Comparison of ENCODE assay signal across 1 cellular context in the genomic region with DNA sequence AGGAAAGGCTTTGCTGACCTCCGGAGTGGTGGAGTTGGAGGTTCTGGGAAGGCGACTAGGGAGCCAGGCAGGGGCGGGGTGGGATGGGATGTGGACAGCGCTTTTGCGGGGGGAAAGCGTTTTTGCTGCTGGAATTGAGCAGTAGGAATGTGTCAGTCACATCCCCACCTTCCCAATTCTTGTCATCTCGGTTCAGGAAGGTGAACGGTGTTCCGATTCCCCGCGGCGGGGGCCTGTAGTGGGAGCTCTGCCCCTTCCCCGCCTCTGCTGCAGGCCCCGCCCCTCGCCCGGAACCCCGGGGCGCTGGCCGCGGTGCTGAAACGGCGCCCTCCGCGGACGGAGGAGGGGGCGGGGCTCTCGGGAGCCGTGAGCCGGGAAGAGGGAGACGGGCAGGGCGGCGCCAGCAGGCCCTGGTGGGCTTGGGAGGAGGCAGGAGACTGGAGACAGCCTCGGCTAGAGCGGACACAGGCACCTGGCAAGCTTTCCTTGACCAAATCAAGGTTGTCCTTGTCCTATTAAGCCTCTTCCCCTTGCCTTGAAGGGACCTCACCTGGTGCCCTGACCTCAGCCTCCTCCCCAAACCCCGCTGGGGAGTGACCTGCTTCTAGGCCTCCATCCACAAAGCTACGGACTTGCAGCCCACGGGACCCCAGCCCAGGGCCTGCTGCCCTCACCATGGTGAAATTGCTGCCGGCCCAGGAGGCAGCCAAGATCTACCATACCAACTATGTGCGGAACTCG.
TF ChIP-seq lines count a peak whose summit lies in the region.

Gene LHFPL5, plus strand, starts transcription at position 357 of the 741 bp plus-strand sequence. Its CDS starts 319 bp downstream, at position 676.

TF ChIP-seq in HepG2, 621 proteins besides CTCF, POLR2A, EP300 and RAD21 (continued from another document and continues in another):
- TF ChIP-seq, protein P1, sequence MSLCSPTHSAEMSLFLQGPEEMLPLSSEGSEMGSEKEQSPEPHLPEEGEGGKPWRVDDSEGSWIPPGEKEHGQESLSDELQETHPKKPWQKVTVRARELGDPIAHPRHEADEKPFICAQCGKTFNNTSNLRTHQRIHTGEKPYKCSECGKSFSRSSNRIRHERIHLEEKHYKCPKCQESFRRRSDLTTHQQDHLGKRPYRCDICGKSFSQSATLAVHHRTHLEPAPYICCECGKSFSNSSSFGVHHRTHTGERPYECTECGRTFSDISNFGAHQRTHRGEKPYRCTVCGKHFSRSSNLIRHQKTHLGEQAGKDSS (CRISPR knock-in tag; IDR thresholded peaks at IDR 0.05; ENCODE audit: borderline replicate concordance, low read depth), result peak; percentile 97
- TF ChIP-seq PAX8 (CRISPR knock-in tag; IDR thresholded peaks at IDR 0.05; ENCODE audit: borderline replicate concordance) (peak; percentile 99; the same call in 1 of the 2 replicates), MTF2 (CRISPR knock-in tag; IDR thresholded peaks at IDR 0.05; ENCODE audit: borderline replicate concordance) (peak; percentile 99), ZNF121 (CRISPR knock-in tag; IDR thresholded peaks at IDR 0.05) (peak; percentile 73), PTBP1 (IDR thresholded peaks at IDR 0.05; ENCODE audit: low read depth, low read length, poor library complexity, severe bottlenecking) (no peak), HOXA3 (CRISPR knock-in tag; IDR thresholded peaks at IDR 0.05) (peak; percentile 82), ZNF138 (CRISPR knock-in tag; IDR thresholded peaks at IDR 0.05; ENCODE audit: low read depth) (peak; percentile 98), ZNF761 (CRISPR knock-in tag; conservative IDR thresholded peaks at IDR 0.05) (peak; percentile 92), ELF4 (CRISPR knock-in tag; IDR thresholded peaks at IDR 0.05; ENCODE audit: borderline replicate concordance) (peak; percentile 88), TCF12 (IDR thresholded peaks at IDR 0.05) (no peak), TCF12 (CRISPR knock-in tag; IDR thresholded peaks at IDR 0.05) (peak; percentile 92; the same call in 1 of the 2 replicates), ZKSCAN1 (IDR thresholded peaks at IDR 0.05; ENCODE audit: low read length) (no peak), ZNF24 (IDR thresholded peaks at IDR 0.05) (no peak), HOXA9 (CRISPR knock-in tag; IDR thresholded peaks at IDR 0.05; ENCODE audit: borderline replicate concordance) (peak; percentile 98), ZKSCAN5 (CRISPR knock-in tag; IDR thresholded peaks at IDR 0.05) (no peak), ZNF770 (CRISPR knock-in tag; IDR thresholded peaks at IDR 0.05) (peak; percentile 73), ZNF652 (CRISPR knock-in tag; IDR thresholded peaks at IDR 0.05; ENCODE audit: borderline replicate concordance, low read depth) (peak; percentile 51; the same call in 1 of the 2 replicates), HNRNPUL1 (IDR thresholded peaks at IDR 0.05; ENCODE audit: low read depth, low read length) (no peak), ZEB1 (IDR thresholded peaks at IDR 0.05; ENCODE audit: insufficient replicate concordance, low read depth) (no peak), ZNF296 (CRISPR knock-in tag; conservative IDR thresholded peaks at IDR 0.05) (peak; percentile 96), SIX1 (CRISPR knock-in tag; IDR thresholded peaks at IDR 0.05; ENCODE audit: borderline replicate concordance) (peak; percentile 69; the same call in 1 of the 2 replicates), IKZF5 (CRISPR knock-in tag; IDR thresholded peaks at IDR 0.05) (peak; percentile 98), MAFK (conservative IDR thresholded peaks at IDR 0.05 in 1 of 2, IDR thresholded peaks at IDR 0.05 in 1 of 2; ENCODE audit: low read length in 2 of 2) (no peak), ZNF775 (CRISPR knock-in tag; IDR thresholded peaks at IDR 0.05; ENCODE audit: borderline replicate concordance) (peak; percentile 86; the same call in 1 of the 2 replicates), BRCA1 (CRISPR knock-in tag; IDR thresholded peaks at IDR 0.05) (peak; percentile 99), ZNF160 (CRISPR knock-in tag; IDR thresholded peaks at IDR 0.05) (peak; percentile 99), SKI (IDR thresholded peaks at IDR 0.05; ENCODE audit: partially characterized antibody) (no peak), ZZZ3 (CRISPR knock-in tag; IDR thresholded peaks at IDR 0.05; ENCODE audit: borderline replicate concordance) (0 out of 2 replicates have a peak, but pooled peaks have one; percentile 54), ZNF569 (CRISPR knock-in tag; IDR thresholded peaks at IDR 0.05; ENCODE audit: borderline replicate concordance) (peak; percentile 59; the same call in 1 of the 2 replicates), NAIF1 (CRISPR knock-in tag; IDR thresholded peaks at IDR 0.05; ENCODE audit: borderline replicate concordance) (peak; percentile 92; the same call in 1 of the 2 replicates), MED8 (CRISPR knock-in tag; IDR thresholded peaks at IDR 0.05; ENCODE audit: insufficient replicate concordance) (no peak), TOE1 (CRISPR knock-in tag; IDR thresholded peaks at IDR 0.05) (peak; percentile 98), THAP8 (CRISPR knock-in tag; IDR thresholded peaks at IDR 0.05; ENCODE audit: borderline replicate concordance) (peak; percentile 38; the same call in 1 of the 2 replicates), MAF1 (CRISPR knock-in tag; IDR thresholded peaks at IDR 0.05; ENCODE audit: borderline replicate concordance) (peak; percentile 97), NR2C2 (CRISPR knock-in tag; IDR thresholded peaks at IDR 0.05; ENCODE audit: borderline replicate concordance) (peak; percentile 67), RARA (CRISPR knock-in tag; IDR thresholded peaks at IDR 0.05) (peak; percentile 86), RELA (CRISPR knock-in tag; IDR thresholded peaks at IDR 0.05) (peak; percentile 95; the same call in 1 of the 2 replicates), ZNF709 (CRISPR knock-in tag; IDR thresholded peaks at IDR 0.05) (peak; percentile 99), ZSCAN29 (CRISPR knock-in tag; conservative IDR thresholded peaks at IDR 0.05) (no peak), ZSCAN22 (CRISPR knock-in tag; IDR thresholded peaks at IDR 0.05) (peak; percentile 79; the same call in 1 of the 2 replicates), KAT8 (CRISPR knock-in tag; IDR thresholded peaks at IDR 0.05) (peak; percentile 91), SRSF1 (optimal IDR thresholded peaks at IDR 0.05; ENCODE audit: low read depth, low read length) (peak; percentile 72), MYC (CRISPR knock-in tag; IDR thresholded peaks at IDR 0.05; ENCODE audit: borderline replicate concordance) (peak; percentile 84; the same call in 1 of the 2 replicates), CBX1 (IDR thresholded peaks at IDR 0.05; ENCODE audit: low read depth) (no peak), BORCS8-MEF2B (CRISPR knock-in tag; IDR thresholded peaks at IDR 0.05) (peak; percentile 100), JDP2 (CRISPR knock-in tag; IDR thresholded peaks at IDR 0.05; ENCODE audit: borderline replicate concordance) (peak; percentile 97), GTF3A (CRISPR knock-in tag; conservative IDR thresholded peaks at IDR 0.05) (no peak), ZNF781 (CRISPR knock-in tag; IDR thresholded peaks at IDR 0.05; ENCODE audit: borderline replicate concordance, not compliant biosample characterization) (peak; percentile 94), EEA1 (CRISPR knock-in tag; IDR thresholded peaks at IDR 0.05; ENCODE audit: borderline replicate concordance) (peak; percentile 99)
- TF ChIP-seq, protein P2, sequence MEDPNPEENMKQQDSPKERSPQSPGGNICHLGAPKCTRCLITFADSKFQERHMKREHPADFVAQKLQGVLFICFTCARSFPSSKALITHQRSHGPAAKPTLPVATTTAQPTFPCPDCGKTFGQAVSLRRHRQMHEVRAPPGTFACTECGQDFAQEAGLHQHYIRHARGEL (CRISPR knock-in tag; IDR thresholded peaks at IDR 0.05), result peak; percentile 71; the same call in 1 of the 2 replicates
- TF ChIP-seq, protein P3, sequence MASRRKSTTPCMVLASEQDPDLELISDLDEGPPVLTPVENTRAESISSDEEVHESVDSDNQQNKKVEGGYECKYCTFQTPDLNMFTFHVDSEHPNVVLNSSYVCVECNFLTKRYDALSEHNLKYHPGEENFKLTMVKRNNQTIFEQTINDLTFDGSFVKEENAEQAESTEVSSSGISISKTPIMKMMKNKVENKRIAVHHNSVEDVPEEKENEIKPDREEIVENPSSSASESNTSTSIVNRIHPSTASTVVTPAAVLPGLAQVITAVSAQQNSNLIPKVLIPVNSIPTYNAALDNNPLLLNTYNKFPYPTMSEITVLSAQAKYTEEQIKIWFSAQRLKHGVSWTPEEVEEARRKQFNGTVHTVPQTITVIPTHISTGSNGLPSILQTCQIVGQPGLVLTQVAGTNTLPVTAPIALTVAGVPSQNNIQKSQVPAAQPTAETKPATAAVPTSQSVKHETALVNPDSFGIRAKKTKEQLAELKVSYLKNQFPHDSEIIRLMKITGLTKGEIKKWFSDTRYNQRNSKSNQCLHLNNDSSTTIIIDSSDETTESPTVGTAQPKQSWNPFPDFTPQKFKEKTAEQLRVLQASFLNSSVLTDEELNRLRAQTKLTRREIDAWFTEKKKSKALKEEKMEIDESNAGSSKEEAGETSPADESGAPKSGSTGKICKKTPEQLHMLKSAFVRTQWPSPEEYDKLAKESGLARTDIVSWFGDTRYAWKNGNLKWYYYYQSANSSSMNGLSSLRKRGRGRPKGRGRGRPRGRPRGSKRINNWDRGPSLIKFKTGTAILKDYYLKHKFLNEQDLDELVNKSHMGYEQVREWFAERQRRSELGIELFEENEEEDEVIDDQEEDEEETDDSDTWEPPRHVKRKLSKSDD (CRISPR knock-in tag; IDR thresholded peaks at IDR 0.05; ENCODE audit: low read depth), result peak; percentile 87
- TF ChIP-seq, protein P4, sequence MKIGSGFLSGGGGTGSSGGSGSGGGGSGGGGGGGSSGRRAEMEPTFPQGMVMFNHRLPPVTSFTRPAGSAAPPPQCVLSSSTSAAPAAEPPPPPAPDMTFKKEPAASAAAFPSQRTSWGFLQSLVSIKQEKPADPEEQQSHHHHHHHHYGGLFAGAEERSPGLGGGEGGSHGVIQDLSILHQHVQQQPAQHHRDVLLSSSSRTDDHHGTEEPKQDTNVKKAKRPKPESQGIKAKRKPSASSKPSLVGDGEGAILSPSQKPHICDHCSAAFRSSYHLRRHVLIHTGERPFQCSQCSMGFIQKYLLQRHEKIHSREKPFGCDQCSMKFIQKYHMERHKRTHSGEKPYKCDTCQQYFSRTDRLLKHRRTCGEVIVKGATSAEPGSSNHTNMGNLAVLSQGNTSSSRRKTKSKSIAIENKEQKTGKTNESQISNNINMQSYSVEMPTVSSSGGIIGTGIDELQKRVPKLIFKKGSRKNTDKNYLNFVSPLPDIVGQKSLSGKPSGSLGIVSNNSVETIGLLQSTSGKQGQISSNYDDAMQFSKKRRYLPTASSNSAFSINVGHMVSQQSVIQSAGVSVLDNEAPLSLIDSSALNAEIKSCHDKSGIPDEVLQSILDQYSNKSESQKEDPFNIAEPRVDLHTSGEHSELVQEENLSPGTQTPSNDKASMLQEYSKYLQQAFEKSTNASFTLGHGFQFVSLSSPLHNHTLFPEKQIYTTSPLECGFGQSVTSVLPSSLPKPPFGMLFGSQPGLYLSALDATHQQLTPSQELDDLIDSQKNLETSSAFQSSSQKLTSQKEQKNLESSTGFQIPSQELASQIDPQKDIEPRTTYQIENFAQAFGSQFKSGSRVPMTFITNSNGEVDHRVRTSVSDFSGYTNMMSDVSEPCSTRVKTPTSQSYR (CRISPR knock-in tag; IDR thresholded peaks at IDR 0.05; ENCODE audit: borderline replicate concordance), result peak; percentile 91
- TF ChIP-seq, protein P5, sequence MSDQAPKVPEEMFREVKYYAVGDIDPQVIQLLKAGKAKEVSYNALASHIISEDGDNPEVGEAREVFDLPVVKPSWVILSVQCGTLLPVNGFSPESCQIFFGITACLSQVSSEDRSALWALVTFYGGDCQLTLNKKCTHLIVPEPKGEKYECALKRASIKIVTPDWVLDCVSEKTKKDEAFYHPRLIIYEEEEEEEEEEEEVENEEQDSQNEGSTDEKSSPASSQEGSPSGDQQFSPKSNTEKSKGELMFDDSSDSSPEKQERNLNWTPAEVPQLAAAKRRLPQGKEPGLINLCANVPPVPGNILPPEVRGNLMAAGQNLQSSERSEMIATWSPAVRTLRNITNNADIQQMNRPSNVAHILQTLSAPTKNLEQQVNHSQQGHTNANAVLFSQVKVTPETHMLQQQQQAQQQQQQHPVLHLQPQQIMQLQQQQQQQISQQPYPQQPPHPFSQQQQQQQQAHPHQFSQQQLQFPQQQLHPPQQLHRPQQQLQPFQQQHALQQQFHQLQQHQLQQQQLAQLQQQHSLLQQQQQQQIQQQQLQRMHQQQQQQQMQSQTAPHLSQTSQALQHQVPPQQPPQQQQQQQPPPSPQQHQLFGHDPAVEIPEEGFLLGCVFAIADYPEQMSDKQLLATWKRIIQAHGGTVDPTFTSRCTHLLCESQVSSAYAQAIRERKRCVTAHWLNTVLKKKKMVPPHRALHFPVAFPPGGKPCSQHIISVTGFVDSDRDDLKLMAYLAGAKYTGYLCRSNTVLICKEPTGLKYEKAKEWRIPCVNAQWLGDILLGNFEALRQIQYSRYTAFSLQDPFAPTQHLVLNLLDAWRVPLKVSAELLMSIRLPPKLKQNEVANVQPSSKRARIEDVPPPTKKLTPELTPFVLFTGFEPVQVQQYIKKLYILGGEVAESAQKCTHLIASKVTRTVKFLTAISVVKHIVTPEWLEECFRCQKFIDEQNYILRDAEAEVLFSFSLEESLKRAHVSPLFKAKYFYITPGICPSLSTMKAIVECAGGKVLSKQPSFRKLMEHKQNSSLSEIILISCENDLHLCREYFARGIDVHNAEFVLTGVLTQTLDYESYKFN (CRISPR knock-in tag; conservative IDR thresholded peaks at IDR 0.05), result peak; percentile 55
